15 cellular contexts compared by ENCODE assay signal in the genomic region with DNA sequence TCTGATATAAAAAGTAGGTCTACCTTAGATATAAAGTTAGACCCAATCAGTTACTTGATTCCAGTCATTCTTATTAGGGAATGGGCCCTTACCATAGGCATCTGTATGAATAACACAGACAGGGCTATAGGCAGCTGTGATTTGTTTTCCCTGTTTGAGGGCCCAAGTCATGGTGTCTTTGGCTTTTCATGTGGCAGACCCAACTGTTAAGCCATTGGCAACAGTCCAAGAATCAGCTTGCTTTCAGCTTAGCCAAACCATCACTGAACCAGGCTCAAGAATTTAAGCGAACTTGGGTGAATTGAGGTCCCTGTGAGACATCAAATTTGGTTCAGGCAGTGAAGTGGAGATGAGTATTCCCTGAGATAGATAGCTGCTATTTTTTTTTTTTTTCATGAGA.
"Had no signal": no experiment of that assay in that cellular context is flagged by ENCODE, and none has a peak within 500 bp of the region (broad histone marks: within the 10 kb centered on the region; RNA-seq: fewer than 3 reads in every experiment).

No MANE protein-coding gene starts in this region.

- DNase-seq: effector memory CD8-positive, alpha-beta T cell; glutamatergic neuron; islet precursor cell; mammary epithelial cell; naive thymus-derived CD4-positive, alpha-beta T cell; nephron progenitor cell; psoas muscle; retina; right lobe of liver; stimulated activated CD4-positive, alpha-beta T cell treated with anti-CD3 and anti-CD28 coated beads, Interleukin-4, amount 100 ng/mL, for 1 hour; stimulated activated CD8-positive, alpha-beta memory T cell treated with anti-CD3 and anti-CD28 coated beads, Interleukin-4, amount 100 ng/mL, for 48 hours; stimulated activated naive CD8-positive, alpha-beta T cell treated with anti-CD3 and anti-CD28 coated beads, Interleukin-15, Interleukin-2, amounts not matched to agents 100 U/mL and 50 U/mL, for 24 hours; tibial artery; upper lobe of left lung; uterus had no signal
